ENCODE assay signal across 22 cellular contexts in the genomic region with DNA sequence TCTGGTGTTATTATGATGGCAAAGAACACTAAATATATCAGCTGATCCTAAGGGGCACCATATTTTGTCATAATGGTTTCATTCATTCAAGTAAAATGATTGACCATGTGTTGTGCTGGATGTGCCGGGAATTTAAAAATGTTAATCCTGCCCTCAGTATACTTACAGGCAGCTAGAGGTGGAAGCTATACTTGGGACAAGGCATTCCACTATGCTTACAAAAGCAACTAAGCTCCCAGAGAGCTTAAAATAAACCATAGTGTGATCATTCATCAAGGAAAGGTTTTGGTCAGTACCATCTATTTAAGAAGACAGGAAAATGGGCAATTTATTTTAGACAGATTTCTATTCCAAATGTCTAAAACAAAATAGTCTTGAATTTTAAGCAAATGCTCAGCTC. TPM values are rescaled to one million over a fixed set of nuclear protein-coding genes. Genes with fewer than 3 reads are reported as not detected.
A peak's percentile ranks its signal among the peaks of the same experiment; 100 is the strongest.
DNase-seq lines count a peak whose midpoint lies in the region; ATAC-seq and TF ChIP-seq lines count a peak whose summit lies in the region.
"Had no signal": no experiment of that assay in that cellular context is flagged by ENCODE, and none has a peak within 500 bp of the region (broad histone marks: within the 10 kb centered on the region; RNA-seq: fewer than 3 reads in every experiment).

No MANE protein-coding gene starts in this region.

- H3K4me1 ChIP-seq in right atrium auricular region (peaks cover 0 to 29% of the 10 kb centered on the region in 2 donors), psoas muscle (peaks cover 25% of the 10 kb centered on the region)
- H3K4me1 ChIP-seq: A549; BE2C; BLaER1 treated with 17β-estradiol and CSF1 and Interleukin-3, amounts not matched to agents 10 nM and 100 nM had no signal

- intact Hi-C loops in Right ventricle myocardium superior (cut with DNase I) = no loop called here
- intact Hi-C loops in left ventricle myocardium superior (cut with micrococcal nuclease) = no loop called here
- intact Hi-C loops in psoas muscle (cut with DNase I) = no loop called here

- TF ChIP-seq CTCF in right atrium auricular region (IDR thresholded peaks at IDR 0.05) (no peak), psoas muscle (IDR thresholded peaks at IDR 0.05) (no peak)

- H3K9me3 ChIP-seq in right atrium auricular region (no peaks in the 10 kb centered on the region), psoas muscle (no peaks in the 10 kb centered on the region)
- H3K9me3 ChIP-seq: A549; BE2C; BLaER1 treated with 17β-estradiol and CSF1 and Interleukin-3, amounts not matched to agents 10 nM and 100 nM had no signal

- no peak for DNase-seq in Right ventricle myocardium superior
- no peak for DNase-seq in right atrium auricular region (ENCODE audit: low spot score)
- DNase-seq in left ventricle myocardium superior = no peak
- no peak for DNase-seq in psoas muscle
- DNase-seq in activated CD4-positive, CD25-positive, alpha-beta regulatory T cell treated with anti-CD3 and anti-CD28 coated beads, Interleukin-2, amount 50 U/mL, for 72 hours = no peak
- DNase-seq in NCI-H82 treated with DMSO at 0.1 percent for 48 hours (lab: John Stamatoyannopoulos, UW; ENCODE audit: unreplicated experiment) = no peak
- DNase-seq: 8988T; ACHN; AML-193; BE2C; CD4-positive, alpha-beta T cell; CD8-positive, alpha-beta memory T cell; DMS 273 treated with DMSO at 0.1 percent for 48 hours; DMS79; EL; GDM1; GM23248; H7; HCEC 1CT had no signal

- H3K27me3 ChIP-seq in right atrium auricular region (no peaks in the 10 kb centered on the region), psoas muscle (ENCODE audit: insufficient read depth in 3 of 3, low read length in 2 of 3) (no peaks in the 10 kb centered on the region)
- H3K27me3 ChIP-seq: BE2C; BLaER1 treated with 17β-estradiol and CSF1 and Interleukin-3, amounts not matched to agents 10 nM and 100 nM had no signal

- no peaks in the 10 kb centered on the region for H3K36me3 ChIP-seq in right atrium auricular region
- no peaks in the 10 kb centered on the region for H3K36me3 ChIP-seq in psoas muscle (ENCODE audit: insufficient read depth in 1 of 2, low read depth in 1 of 2)
- H3K36me3 ChIP-seq: BE2C; BLaER1 treated with 17β-estradiol and CSF1 and Interleukin-3, amounts not matched to agents 10 nM and 100 nM had no signal

- ATAC-seq in Right ventricle myocardium superior (ENCODE audit: poor library complexity) (peak; percentile 59), left ventricle myocardium superior (peak; percentile 75), psoas muscle (peak in 3 of 4 donors; percentile 53 to 86 (median 77))
- ATAC-seq: A549, GM12878 had no signal

- H3K27ac ChIP-seq in right atrium auricular region (peak overlapping the region in 1 of 2 donors; percentile 14), psoas muscle (no peak overlapping the region)
- H3K27ac ChIP-seq: A549; BLaER1 treated with 17β-estradiol and CSF1 and Interleukin-3, amounts not matched to agents 10 nM and 100 nM; GM23248 had no signal

- WGBS in psoas muscle, 3 donors = 23 to 40% (median 30%) methylated on average over 1 of the region's 1 CpG

- H3K4me3 ChIP-seq in right atrium auricular region = no peak overlapping the region
- no peak overlapping the region for H3K4me3 ChIP-seq in psoas muscle
- H3K4me3 ChIP-seq: A549; BLaER1 treated with 17β-estradiol and CSF1 and Interleukin-3, amounts not matched to agents 10 nM and 100 nM; GM12878; GM23248 had no signal

RNA-seq across cellular contexts. Expression of a gene that starts 46.4 kb away (rescaled TPM):
- total RNA-seq in Right ventricle myocardium superior = 24.7 TPM
- total RNA-seq in right atrium auricular region = 10 to 100 TPM; 15.7 to 39.9 TPM
- total RNA-seq in left ventricle myocardium superior = 22.6 TPM
- total RNA-seq in psoas muscle = 10 to 100 TPM in 2 of 4 donors, 1 to 10 TPM in 2; 7.5 to 17.9 (median 13.1) TPM
- 1 to 10 TPM in 2 of 3 donors, under 1 TPM in 1; 0.70 to 3.6 (median 1.3) TPM for polyA plus RNA-seq in psoas muscle
- total RNA-seq: GM23248 had no signal
